In genomic region chr15:49223536-49224274, GRCh38 we compare ENCODE assay signal across 31 cellular contexts. TPM values are rescaled to one million over a fixed set of nuclear protein-coding genes. Genes with fewer than 3 reads are reported as not detected.
DNase-seq lines count a peak whose midpoint lies in the region; ATAC-seq, FAIRE-seq and TF ChIP-seq lines count a peak whose summit lies in the region.
"Had no signal": no experiment of that assay in that cellular context is flagged by ENCODE, and none has a peak within 500 bp of the region (broad histone marks: within the 10 kb centered on the region; RNA-seq: fewer than 3 reads in every experiment).

No MANE protein-coding gene starts in this region.

- CTCF ChIA-PET in K562 (lab: Yijun Ruan, JAX; ENCODE audit: low intra/inter-chr PET ratio): interaction anchor here (0.6 kb wide), 1 partner anchor 893 kb away, joined by 3 read pairs; no protein-coding TSS in a partner anchor
- CTCF ChIA-PET in activated CD8-positive, alpha-beta memory T cell treated with anti-CD3 and anti-CD28 coated beads, Interleukin-2, amount 10 ng/mL, durations not matched to agents 7 days and 5 days (lab: Charles Lee): no interaction called here

- no peak for FAIRE-seq in K562 (lab: Jason Lieb, UNC)
- FAIRE-seq: H54, keratinocyte had no signal

- H2AK5ac ChIP-seq in mesenchymal stem cell (ENCODE audit: low read length, severe bottlenecking): no peak overlapping the region

- DNase-seq in ELR (ENCODE audit: low read depth): peak; percentile 15
- DNase-seq in NCI-H526 treated with DMSO at 0.1 percent for 48 hours (lab: John Stamatoyannopoulos, UW): peak; percentile 52
- DNase-seq in K562 (ENCODE audit: extremely low read depth in 1 of 4, low spot score in 3 of 4): no peak
- peak; percentile 53 for DNase-seq in mesenchymal stem cell
- DNase-seq in testis: no peak
- DNase-seq in activated CD8-positive, alpha-beta memory T cell treated with anti-CD3 and anti-CD28 coated beads, Interleukin-2, amount 10 ng/mL, durations not matched to agents 7 days and 5 days: no peak
- DNase-seq: activated CD4-positive, alpha-beta memory T cell treated with anti-CD3 and anti-CD28 coated beads, Interleukin-2, amount 10 ng/mL, durations not matched to agents 7 days and 5 days; activated CD4-positive, alpha-beta T cell treated with anti-CD3 and anti-CD28 coated beads for 1 hour; activated naive CD4-positive, alpha-beta T cell treated with anti-CD3 and anti-CD28 coated beads, Interleukin-2, amount 10 ng/mL, durations not matched to agents 7 days and 5 days; amniotic stem cell; left ventricle myocardium superior; midbrain; naive thymus-derived CD4-positive, alpha-beta T cell; NCI-H1930; NCI-H2227 treated with DMSO at 0.1 percent for 48 hours; NCI-H748 treated with DMSO at 0.1 percent for 48 hours; SHP77; sigmoid colon; stimulated activated CD4-positive, alpha-beta T cell treated with anti-CD3 and anti-CD28 coated beads, Interleukin-4, amount 100 ng/mL, for 1 hour; tibial artery had no signal

- H3K9me3 ChIP-seq in K562 (replicated peaks; ENCODE audit: control insufficient read depth, insufficient read depth, low read depth, low read length): no peaks in the 10 kb centered on the region
- H3K9me3 ChIP-seq in mesenchymal stem cell (ENCODE audit: control insufficient read depth, low read length): peaks cover 14% of the 10 kb centered on the region
- H3K9me3 ChIP-seq in testis: peaks cover 5% of the 10 kb centered on the region
- H3K9me3 ChIP-seq: neutrophil had no signal

- no peak overlapping the region for H2BK5ac ChIP-seq in mesenchymal stem cell (ENCODE audit: low read depth, low read length, poor library complexity, severe bottlenecking)

- TF ChIP-seq RAD21 in K562 (CRISPR knock-in tag; conservative IDR thresholded peaks at IDR 0.05 in 1 of 2, IDR thresholded peaks at IDR 0.05 in 1 of 2): no peak

- H3K9me1 ChIP-seq in K562 (ENCODE audit: control insufficient read depth, insufficient read depth, low read length): no peaks in the 10 kb centered on the region

- intact Hi-C loops in K562 (cut with micrococcal nuclease) (loop anchor here (2.0 kb wide), 1 partner anchor 361 kb away; no protein-coding TSS in a partner anchor), testis (cut with DNase I; ENCODE audit: low total_unique reads) (no loop called here)

- no peak overlapping the region for H3K27ac Mint-ChIP-seq in activated CD8-positive, alpha-beta memory T cell treated with anti-CD3 and anti-CD28 coated beads, Interleukin-2, amount 10 ng/mL, durations not matched to agents 7 days and 5 days
- H3K27ac Mint-ChIP-seq: activated CD4-positive, alpha-beta memory T cell treated with anti-CD3 and anti-CD28 coated beads, Interleukin-2, amount 10 ng/mL, durations not matched to agents 7 days and 5 days; activated naive CD4-positive, alpha-beta T cell treated with anti-CD3 and anti-CD28 coated beads, Interleukin-2, amount 10 ng/mL, durations not matched to agents 7 days and 5 days; naive thymus-derived CD4-positive, alpha-beta T cell; progenitor cell of endocrine pancreas had no signal

- H3K79me1 ChIP-seq in mesenchymal stem cell (replicated peaks; ENCODE audit: low read length, poor library complexity, severe bottlenecking): peaks cover 22% of the 10 kb centered on the region

- no peak overlapping the region for H4K8ac ChIP-seq in mesenchymal stem cell (ENCODE audit: low read length)

- H3K4ac ChIP-seq in mesenchymal stem cell (ENCODE audit: low read depth in 1 of 2, low read length in 2 of 2): no peak overlapping the region

- no peak overlapping the region for H4K91ac ChIP-seq in mesenchymal stem cell (ENCODE audit: low read length)

- POLR2A ChIA-PET in K562 (lab: Yijun Ruan, JAX): interaction anchor here (0.6 kb wide), 1 partner anchor 54 kb away, joined by 3 read pairs; the partner anchor contains the start of gene GALK2

- H3K79me2 ChIP-seq in K562 (ENCODE audit: control insufficient read depth, insufficient read depth, low read length): peaks cover 57% of the 10 kb centered on the region

- 73% methylated on average over 3 of the region's 3 CpGs for WGBS in K562 (ENCODE audit: insufficient coverage, low coverage, missing lambda C conversion rate)
- 100% methylated on average over 2 of the region's 3 CpGs for WGBS in mesenchymal stem cell
- 46 to 64% methylated on average over 3 of the region's 3 CpGs for WGBS in testis, 2 donors

- in situ Hi-C loops in K562 (cut with MboI): loop anchor here (10.0 kb wide), 1 partner anchor 359 kb away; no protein-coding TSS in a partner anchor

- no peak overlapping the region for H3K4me3 Mint-ChIP-seq in activated CD8-positive, alpha-beta memory T cell treated with anti-CD3 and anti-CD28 coated beads, Interleukin-2, amount 10 ng/mL, durations not matched to agents 7 days and 5 days
- H3K4me3 Mint-ChIP-seq: activated CD4-positive, alpha-beta memory T cell treated with anti-CD3 and anti-CD28 coated beads, Interleukin-2, amount 10 ng/mL, durations not matched to agents 7 days and 5 days; activated naive CD4-positive, alpha-beta T cell treated with anti-CD3 and anti-CD28 coated beads, Interleukin-2, amount 10 ng/mL, durations not matched to agents 7 days and 5 days; naive thymus-derived CD4-positive, alpha-beta T cell had no signal

- H3K36me3 ChIP-seq in K562 (ENCODE audit: control insufficient read depth, insufficient read depth, low read length): peaks cover 9% of the 10 kb centered on the region; the same call in 1 of the 3 replicates
- peaks cover 12 to 23% of the 10 kb centered on the region in 2 experiments for H3K36me3 ChIP-seq in mesenchymal stem cell (ENCODE audit: control insufficient read depth in 1 of 2, insufficient read depth in 2 of 2, low read depth in 1 of 2, low read length in 2 of 2)
- H3K36me3 ChIP-seq in testis (ENCODE audit: low read depth, missing control alignments): no peaks in the 10 kb centered on the region
- H3K36me3 ChIP-seq: breast epithelium had no signal

- H3K4me2 ChIP-seq in K562 (ENCODE audit: insufficient read depth, low read length): no peak overlapping the region
- no peak overlapping the region for H3K4me2 ChIP-seq in mesenchymal stem cell (ENCODE audit: low read length, poor library complexity, severe bottlenecking)
- H3K4me2 ChIP-seq: BLaER1 treated with 17β-estradiol and CSF1 and Interleukin-3, amounts not matched to agents 10 nM and 100 nM; KMS-11 had no signal

- H2AFZ ChIP-seq in K562 (ENCODE audit: low read depth, low read length) (no peak overlapping the region), mesenchymal stem cell (ENCODE audit: low read depth, low read length) (no peak overlapping the region)

- no peak overlapping the region for H2BK15ac ChIP-seq in mesenchymal stem cell (ENCODE audit: low read depth, poor library complexity, severe bottlenecking)

- H3K4me3 ChIP-seq in K562: no peak overlapping the region
- no peak overlapping the region for H3K4me3 ChIP-seq in mesenchymal stem cell (ENCODE audit: insufficient read depth in 1 of 2, low read depth in 1 of 2, low read length in 2 of 2)
- H3K4me3 ChIP-seq in testis: no peak overlapping the region
- H3K4me3 ChIP-seq: BLaER1 treated with 17β-estradiol and CSF1 and Interleukin-3, amounts not matched to agents 10 nM and 100 nM; breast epithelium; sigmoid colon; tibial artery; vagina had no signal

- ATAC-seq in K562 (no peak), GM21786 (IDR thresholded peaks at IDR 0.05; ENCODE audit: unreplicated experiment) (no peak)
- ATAC-seq in activated CD8-positive, alpha-beta memory T cell treated with anti-CD3 and anti-CD28 coated beads, Interleukin-2, amount 10 ng/mL, durations not matched to agents 7 days and 5 days: no peak
- ATAC-seq: left ventricle myocardium superior; naive thymus-derived CD4-positive, alpha-beta T cell; Panc1 had no signal

- no peak overlapping the region for H3K14ac ChIP-seq in mesenchymal stem cell (ENCODE audit: low read length in 2 of 2)

- no peaks in the 10 kb centered on the region for H3K27me3 Mint-ChIP-seq in activated CD8-positive, alpha-beta memory T cell treated with anti-CD3 and anti-CD28 coated beads, Interleukin-2, amount 10 ng/mL, durations not matched to agents 7 days and 5 days
- H3K27me3 Mint-ChIP-seq: activated CD4-positive, alpha-beta memory T cell treated with anti-CD3 and anti-CD28 coated beads, Interleukin-2, amount 10 ng/mL, durations not matched to agents 7 days and 5 days; activated naive CD4-positive, alpha-beta T cell treated with anti-CD3 and anti-CD28 coated beads, Interleukin-2, amount 10 ng/mL, durations not matched to agents 7 days and 5 days; naive thymus-derived CD4-positive, alpha-beta T cell; progenitor cell of endocrine pancreas had no signal

- TF ChIP-seq POLR2A in K562 (conservative IDR thresholded peaks at IDR 0.05) (no peak), testis (IDR thresholded peaks at IDR 0.05) (no peak)

- H3K4me1 ChIP-seq in K562 (replicated peaks in 1 of 2; ENCODE audit: control insufficient read depth in 2 of 2, insufficient read depth in 2 of 2, low read length in 2 of 2) (peaks cover 7 to 11% of the 10 kb centered on the region in 2 experiments; a peak in 4 of 5 replicates), mesenchymal stem cell (ENCODE audit: control insufficient read depth, insufficient read depth, low read depth, low read length) (peaks cover 3% of the 10 kb centered on the region), testis (no peaks in the 10 kb centered on the region)
- H3K4me1 ChIP-seq: BLaER1 treated with 17β-estradiol and CSF1 and Interleukin-3, amounts not matched to agents 10 nM and 100 nM; breast epithelium; sigmoid colon; tibial artery; vagina had no signal

- peaks cover 16% of the 10 kb centered on the region for H3K9me3 Mint-ChIP-seq in activated CD8-positive, alpha-beta memory T cell treated with anti-CD3 and anti-CD28 coated beads, Interleukin-2, amount 10 ng/mL, durations not matched to agents 7 days and 5 days (ENCODE audit: low read depth)

- no peak overlapping the region for H3K27ac ChIP-seq in K562 (ENCODE audit: extremely low read depth, low read depth, low read length)
- no peak overlapping the region for H3K27ac ChIP-seq in mesenchymal stem cell (ENCODE audit: low read length, poor library complexity, severe bottlenecking)
- no peak overlapping the region for H3K27ac ChIP-seq in testis
- H3K27ac ChIP-seq: BLaER1 treated with 17β-estradiol and CSF1 and Interleukin-3, amounts not matched to agents 10 nM and 100 nM; breast epithelium; HL-60; KMS-11; neutrophil; sigmoid colon; tibial artery; vagina had no signal

- no peak for TF ChIP-seq CTCF in K562 (IDR thresholded peaks at IDR 0.05 in 2 of 3, conservative IDR thresholded peaks at IDR 0.05 in 1 of 3; ENCODE audit: insufficient read depth in 2 of 3, low read depth in 1 of 3, low read length in 3 of 3)
- no peak for TF ChIP-seq CTCF in testis (IDR thresholded peaks at IDR 0.05)

- H3K9ac ChIP-seq in K562 (ENCODE audit: insufficient read depth in 1 of 2, low read depth in 2 of 2, low read length in 2 of 2) (no peak overlapping the region), mesenchymal stem cell (ENCODE audit: low read length) (no peak overlapping the region)
- H3K9ac ChIP-seq: BLaER1 treated with 17β-estradiol and CSF1 and Interleukin-3, amounts not matched to agents 10 nM and 100 nM; KMS-11 had no signal

- H2BK120ac ChIP-seq in mesenchymal stem cell (ENCODE audit: low read depth, low read length): no peak overlapping the region

- H3K27me3 ChIP-seq in K562 (ENCODE audit: control insufficient read depth in 2 of 2, insufficient read depth in 2 of 2, low read length in 2 of 2): no peaks in the 10 kb centered on the region
- no peaks in the 10 kb centered on the region for H3K27me3 ChIP-seq in mesenchymal stem cell (ENCODE audit: control insufficient read depth in 1 of 2, insufficient read depth in 1 of 2, low read length in 2 of 2)
- H3K27me3 ChIP-seq in testis: no peaks in the 10 kb centered on the region
- H3K27me3 ChIP-seq: BLaER1 treated with 17β-estradiol and CSF1 and Interleukin-3, amounts not matched to agents 10 nM and 100 nM; breast epithelium; neutrophil; sigmoid colon; tibial artery; vagina had no signal

- no peak overlapping the region for H2BK12ac ChIP-seq in mesenchymal stem cell (ENCODE audit: low read length in 2 of 2)

- H3K4me1 Mint-ChIP-seq in activated CD8-positive, alpha-beta memory T cell treated with anti-CD3 and anti-CD28 coated beads, Interleukin-2, amount 10 ng/mL, durations not matched to agents 7 days and 5 days: peaks cover 15% of the 10 kb centered on the region

- TF ChIP-seq EP300 in K562 (IDR thresholded peaks at IDR 0.05; ENCODE audit: low read length): no peak

- no peak overlapping the region for H3K18ac ChIP-seq in mesenchymal stem cell (ENCODE audit: low read depth in 1 of 2, low read length in 2 of 2)

- H3K23ac ChIP-seq in mesenchymal stem cell (ENCODE audit: low read length in 2 of 2): no peak overlapping the region

- no TSS peak for BruUV-seq in K562 (replicated peaks; lab: Mats Ljungman, UMichigan)

- 0 out of 2 replicates have a peak, but pooled peaks cover 4% of the 10 kb centered on the region for H4K20me1 ChIP-seq in K562 (replicated peaks; ENCODE audit: control insufficient read depth, insufficient read depth, low read length)

- H3K36me3 Mint-ChIP-seq in activated CD8-positive, alpha-beta memory T cell treated with anti-CD3 and anti-CD28 coated beads, Interleukin-2, amount 10 ng/mL, durations not matched to agents 7 days and 5 days: peaks cover 74% of the 10 kb centered on the region

RNA-seq across cellular contexts. Expression of gene GALK2, which starts 53.7 kb away (rescaled TPM):
- total RNA-seq in K562 (2011; cell fraction: chromatin; rRNA removed; ENCODE audit: low replicate concordance): 83.9 and 85.0 TPM in 2 replicates
- total RNA-seq in K562 (2011; cell fraction: nucleolus; rRNA removed): 51.6 and 54.2 TPM in 2 replicates
- total RNA-seq in K562 (2011; cell fraction: nucleoplasm; rRNA removed): 57.6 and 57.7 TPM in 2 replicates
- 42.4 and 54.4 TPM in 2 replicates for total RNA-seq in K562 (2014; rRNA removed)
- total RNA-seq in K562 (2014; rRNA removed; fragmentation: Illumina TruSeq; extraction: Trizol): 55.7 and 56.9 TPM in 2 replicates
- 48.1 and 50.7 TPM in 2 replicates for total RNA-seq in K562 (2015; rRNA removed; fragmentation: Illumina TruSeq; extraction: Trizol)
- total RNA-seq in K562 (2021): 41.8 and 42.2 TPM in 2 replicates
- polyA plus RNA-seq in K562 (2011; rRNA removed): 39.0 and 55.4 TPM in 2 replicates
- 26.2 and 28.2 TPM in 2 replicates for polyA plus RNA-seq in K562 (2011; cell fraction: cytosol; rRNA removed)
- polyA plus RNA-seq in K562 (2011; cell fraction: nucleus; rRNA removed): 39.0 and 46.1 TPM in 2 replicates
- 37.0 and 37.3 TPM in 2 replicates for polyA plus RNA-seq in K562 (2012)
- polyA plus RNA-seq in K562 (2014; fragmentation: Illumina TruSeq; extraction: Trizol): 31.1 and 36.2 TPM in 2 replicates
- polyA plus RNA-seq in K562 (2014; fragmentation: Nextera tagmentation; extraction: Ambion mirVana): 10 to 100 TPM; 81.6 to 82.0 TPM
- polyA plus RNA-seq in K562 (2014; rRNA removed): 32.8 and 37.8 TPM in 2 replicates
- polyA minus RNA-seq in K562 (2011; rRNA and poly(A)+ RNA removed): 84.8 and 95.2 TPM in 2 replicates
- polyA minus RNA-seq in K562 (2011; cell fraction: cytosol; rRNA and poly(A)+ RNA removed): 30.9 and 48.5 TPM in 2 replicates
- polyA minus RNA-seq in K562 (2011; cell fraction: nucleus; rRNA and poly(A)+ RNA removed): 47.1 and 83.0 TPM in 2 replicates
- 20.0 TPM for polyA plus RNA-seq in mesenchymal stem cell (2013, experiment 1 of 2)
- polyA plus RNA-seq in mesenchymal stem cell (2013, experiment 2 of 2): 19.0 TPM
- total RNA-seq in testis: 10 to 100 TPM; 25.6 to 29.9 TPM
- 21.8 TPM for polyA plus RNA-seq in testis (ENCODE audit: insufficient read depth, low read depth, low replicate concordance)
- 10 to 100 TPM; 27.0 to 30.9 TPM for total RNA-seq in activated CD8-positive, alpha-beta memory T cell treated with anti-CD3 and anti-CD28 coated beads, Interleukin-2, amount 10 ng/mL, durations not matched to agents 7 days and 5 days

Comparison
In these comparisons a context has a peak if more than half of its experiments do, and no peak if none do; other contexts are left out.
1. DNase-seq: peak in ELR (single experiment), NCI-H526 treated with DMSO at 0.1 percent for 48 hours (single experiment) and mesenchymal stem cell (single experiment); none in K562 (0 of 4), testis (single experiment) and activated CD8-positive, alpha-beta memory T cell treated with anti-CD3 and anti-CD28 coated beads, Interleukin-2, amount 10 ng/mL, durations not matched to agents 7 days and 5 days (single experiment).